ENCODE assay signal across 8 cellular contexts in genomic region chr6:17032595-17033591, GRCh38.
DNase-seq lines count a peak whose midpoint lies in the region; ATAC-seq and TF ChIP-seq lines count a peak whose summit lies in the region.

No MANE protein-coding gene starts in this region.

- H3K9ac ChIP-seq in muscle layer of colon (ENCODE audit: low read length) = no peak overlapping the region

- ATAC-seq in GM18868 (IDR thresholded peaks at IDR 0.05; ENCODE audit: unreplicated experiment) (no peak), left lobe of liver (no peak)

- H3K36me3 ChIP-seq in ACC112 (ENCODE audit: insufficient read depth, low read length) (no peaks in the 10 kb centered on the region), muscle layer of colon (ENCODE audit: insufficient read depth, low read length) (no peaks in the 10 kb centered on the region)

- H3K4me3 ChIP-seq in ACC112 (ENCODE audit: low read depth, low read length) = peak overlapping the region; percentile 73
- no peak overlapping the region for H3K4me3 ChIP-seq in epithelial cell of esophagus (ENCODE audit: low read length)
- peak overlapping the region in 1 of 2 donors; percentile 25 for H3K4me3 ChIP-seq in muscle layer of colon (ENCODE audit: low read depth in 1 of 2, low read length in 2 of 2)

- peak overlapping the region; percentile 78 for H3K27ac ChIP-seq in ACC112 (ENCODE audit: low read depth, low read length)
- peak overlapping the region; percentile 53 for H3K27ac ChIP-seq in muscle layer of colon (ENCODE audit: low read depth, low read length)

- peak overlapping the region; percentile 85 for H2AFZ ChIP-seq in ACC112 (ENCODE audit: low read length, unreplicated experiment)

- peak; percentile 89 for DNase-seq in NCI-H226
- DNase-seq in epithelial cell of esophagus (ENCODE audit: low read depth) = peak; percentile 94
- DNase-seq in NCI-H1092 (lab: John Stamatoyannopoulos, UW) = no peak
- DNase-seq in T-helper 9 cell = no peak
- DNase-seq in left lobe of liver (ENCODE audit: low spot score) = no peak

- H3K4me1 ChIP-seq in ACC112 (ENCODE audit: control insufficient read depth, insufficient read depth, low read length, unreplicated experiment) (peaks cover 16% of the 10 kb centered on the region), muscle layer of colon (ENCODE audit: insufficient read depth, low read length) (peaks cover 14% of the 10 kb centered on the region)

- no peak for TF ChIP-seq CTCF in epithelial cell of esophagus (IDR thresholded peaks at IDR 0.05; ENCODE audit: insufficient read depth, low read depth, low read length, missing control alignments)

- no peaks in the 10 kb centered on the region for H3K79me2 ChIP-seq in ACC112 (ENCODE audit: control insufficient read depth, insufficient read depth, low read length, unreplicated experiment)

- no peaks in the 10 kb centered on the region for H3K27me3 ChIP-seq in ACC112 (ENCODE audit: insufficient read depth, low read length)
- no peaks in the 10 kb centered on the region for H3K27me3 ChIP-seq in muscle layer of colon (ENCODE audit: control insufficient read depth in 1 of 2, insufficient read depth in 2 of 2, low read length in 2 of 2)

- H3K9me3 ChIP-seq in muscle layer of colon (ENCODE audit: low read length) = no peaks in the 10 kb centered on the region

Comparison
In these comparisons a context has a peak if more than half of its experiments do, and no peak if none do; other contexts are left out.
1. DNase-seq: peak in NCI-H226 (single experiment) and epithelial cell of esophagus (single experiment); none in NCI-H1092 (single experiment), T-helper 9 cell (single experiment) and left lobe of liver (single experiment).